ENCODE assay signal across 17 cellular contexts in genomic region chr11:125272822-125273221, GRCh38.
DNase-seq lines count a peak whose midpoint lies in the region; ATAC-seq and TF ChIP-seq lines count a peak whose summit lies in the region.
"Had no signal": no experiment of that assay in that cellular context is flagged by ENCODE, and none has a peak within 500 bp of the region (broad histone marks: within the 10 kb centered on the region; RNA-seq: fewer than 3 reads in every experiment).

No MANE protein-coding gene starts in this region.

- DNase-seq in iPS-NIHi7 (ENCODE audit: extremely low spot score) (peak; percentile 44), nephron progenitor cell (no peak), NCI-H2029 treated with DMSO at 0.1 percent for 48 hours (lab: John Stamatoyannopoulos, UW) (no peak), EL (no peak)
- DNase-seq: NCI-H1436; NCI-H2081 treated with DMSO at 0.1 percent for 48 hours; NCI-H69; NK-92 treated with Interleukin-12 subunit alpha and Interleukin-12 subunit beta, amount 100 ng/mL, for 24 hours; PC-3; SK-N-SH had no signal

- H3K9me3 Mint-ChIP-seq in nephron progenitor cell, result no peaks in the 10 kb centered on the region
- H3K9me3 Mint-ChIP-seq: IgD-negative memory B cell had no signal

- H3K4me1 Mint-ChIP-seq in nephron progenitor cell, result peaks cover 50% of the 10 kb centered on the region

- H3K4me3 Mint-ChIP-seq in nephron progenitor cell, result no peak overlapping the region
- H3K4me3 Mint-ChIP-seq: IgD-negative memory B cell had no signal

- peaks cover 24% of the 10 kb centered on the region for H3K36me3 Mint-ChIP-seq in nephron progenitor cell (ENCODE audit: low read depth)
- H3K36me3 Mint-ChIP-seq: IgD-negative memory B cell had no signal

- no peaks in the 10 kb centered on the region for H3K27me3 Mint-ChIP-seq in nephron progenitor cell (ENCODE audit: low read depth, poor library complexity)

- TF ChIP-seq CTCF in C4-2B (conservative IDR thresholded peaks at IDR 0.05) (no peak), VCaP (conservative IDR thresholded peaks at IDR 0.05) (no peak), nephron progenitor cell (IDR thresholded peaks at IDR 0.05) (no peak)

- no peak for ATAC-seq in HG02852 (IDR thresholded peaks at IDR 0.05; ENCODE audit: unreplicated experiment)
- ATAC-seq in HG02798 (IDR thresholded peaks at IDR 0.05; ENCODE audit: poor library complexity, unreplicated experiment), result no peak
- ATAC-seq: PC-3, Right ventricle myocardium inferior had no signal

- H3K27ac ChIP-seq in C4-2B (peak overlapping the region; percentile 57; the same call in 1 of the 2 replicates), VCaP (peak overlapping the region; percentile 88)
- H3K27ac ChIP-seq: BLaER1 treated with 17β-estradiol and CSF1 and Interleukin-3, amounts not matched to agents 10 nM and 100 nM had no signal

- peak overlapping the region; percentile 96 for H3K27ac Mint-ChIP-seq in nephron progenitor cell
- H3K27ac Mint-ChIP-seq: IgD-negative memory B cell had no signal
